Comparison of ENCODE assay signal across 7 cellular contexts in the genomic region with DNA sequence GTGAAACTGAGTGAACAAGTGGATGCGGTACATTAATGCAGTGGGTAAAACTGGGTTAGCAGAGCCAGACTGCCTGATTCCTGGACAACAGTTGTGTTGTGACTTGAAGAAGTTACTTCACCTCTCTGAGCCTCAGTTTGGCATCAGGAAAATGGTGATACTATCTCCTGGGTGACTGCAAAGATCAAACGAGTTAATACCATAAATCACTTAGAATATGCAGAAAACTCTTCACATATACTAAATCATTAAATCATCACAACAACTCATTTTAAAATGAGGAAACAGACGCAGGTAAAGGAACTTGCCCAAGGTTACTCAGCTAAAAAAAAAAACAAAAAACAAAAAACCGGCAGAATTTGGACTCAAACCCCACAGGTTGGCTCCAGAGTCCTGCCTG. TPM values are rescaled to one million over a fixed set of nuclear protein-coding genes. Genes with fewer than 3 reads are reported as not detected.
DNase-seq lines count a peak whose midpoint lies in the region; ATAC-seq and TF ChIP-seq lines count a peak whose summit lies in the region.

No MANE protein-coding gene starts in this region.

- H3K27ac Mint-ChIP-seq in activated CD4-positive, alpha-beta memory T cell treated with anti-CD3 and anti-CD28 coated beads, Interleukin-2, amount 10 ng/mL, durations not matched to agents 7 days and 5 days, result no peak overlapping the region
- H3K27ac Mint-ChIP-seq in stimulated activated effector memory CD8-positive, alpha-beta T cell treated with anti-CD3 and anti-CD28 coated beads, Interleukin-12 subunit alpha, Interleukin-12 subunit beta, amount 100 ng/mL, for 72 hours, result peak overlapping the region; percentile 95

- peak overlapping the region; percentile 88 for H3K4me3 Mint-ChIP-seq in activated CD4-positive, alpha-beta memory T cell treated with anti-CD3 and anti-CD28 coated beads, Interleukin-2, amount 10 ng/mL, durations not matched to agents 7 days and 5 days
- peak overlapping the region; percentile 96 for H3K4me3 Mint-ChIP-seq in stimulated activated effector memory CD8-positive, alpha-beta T cell treated with anti-CD3 and anti-CD28 coated beads, Interleukin-12 subunit alpha, Interleukin-12 subunit beta, amount 100 ng/mL, for 72 hours

- H3K9me3 Mint-ChIP-seq in activated CD4-positive, alpha-beta memory T cell treated with anti-CD3 and anti-CD28 coated beads, Interleukin-2, amount 10 ng/mL, durations not matched to agents 7 days and 5 days, result no peaks in the 10 kb centered on the region
- H3K9me3 Mint-ChIP-seq in stimulated activated effector memory CD8-positive, alpha-beta T cell treated with anti-CD3 and anti-CD28 coated beads, Interleukin-12 subunit alpha, Interleukin-12 subunit beta, amount 100 ng/mL, for 72 hours, result no peaks in the 10 kb centered on the region

- H3K4me1 Mint-ChIP-seq in activated CD4-positive, alpha-beta memory T cell treated with anti-CD3 and anti-CD28 coated beads, Interleukin-2, amount 10 ng/mL, durations not matched to agents 7 days and 5 days, result peaks cover 33% of the 10 kb centered on the region
- H3K4me1 Mint-ChIP-seq in stimulated activated effector memory CD8-positive, alpha-beta T cell treated with anti-CD3 and anti-CD28 coated beads, Interleukin-12 subunit alpha, Interleukin-12 subunit beta, amount 100 ng/mL, for 72 hours, result peaks cover 51% of the 10 kb centered on the region

- 100% methylated on average over 1 of the region's 4 CpGs for WGBS in iPS DF 6.9 (ENCODE audit: insufficient coverage, insufficient read length)

- DNase-seq in HEK293T (ENCODE audit: extremely low spot score), result no peak
- DNase-seq in activated CD4-positive, alpha-beta memory T cell treated with anti-CD3 and anti-CD28 coated beads, Interleukin-2, amount 10 ng/mL, durations not matched to agents 7 days and 5 days, result no peak
- no peak for DNase-seq in iPS DF 6.9 (ENCODE audit: low read depth, low spot score)
- no peak for DNase-seq in stimulated activated effector memory CD8-positive, alpha-beta T cell treated with anti-CD3 and anti-CD28 coated beads, Interleukin-12 subunit alpha, Interleukin-12 subunit beta, amount 100 ng/mL, for 72 hours (ENCODE audit: low spot score in 2 of 2)
- DNase-seq in GDM1 (lab: John Stamatoyannopoulos, UW), result no peak
- DNase-seq in NCI-H526 treated with DMSO at 0.1 percent for 48 hours (lab: John Stamatoyannopoulos, UW), result no peak

- H3K4me3 ChIP-seq in iPS DF 6.9 (ENCODE audit: low read length), result peak overlapping the region; percentile 75; the same call in 1 of the 2 replicates

- CTCF ChIA-PET in HEK293T (lab: Yijun Ruan, JAX), result interaction anchor here (1.3 kb wide), 1 partner anchor 27 kb away, joined by 3 read pairs; no protein-coding TSS in a partner anchor
- CTCF ChIA-PET in activated CD4-positive, alpha-beta memory T cell treated with anti-CD3 and anti-CD28 coated beads, Interleukin-2, amount 10 ng/mL, durations not matched to agents 7 days and 5 days (lab: Charles Lee), result interaction anchor here (1.4 kb wide), 1 partner anchor 146 kb away, joined by 5 read pairs; no protein-coding TSS in a partner anchor

- H3K4me1 ChIP-seq in iPS DF 6.9 (ENCODE audit: control insufficient read depth, insufficient read depth, low read length), result peaks cover 3% of the 10 kb centered on the region; the same call in 1 of the 2 replicates

- ATAC-seq in stimulated activated effector memory CD8-positive, alpha-beta T cell treated with anti-CD3 and anti-CD28 coated beads, Interleukin-12 subunit alpha, Interleukin-12 subunit beta, amount 100 ng/mL, for 72 hours, result no peak
- ATAC-seq in GM21528 (IDR thresholded peaks at IDR 0.05; ENCODE audit: low FRiP score, unreplicated experiment), result no peak

- no peaks in the 10 kb centered on the region for H3K9me3 ChIP-seq in iPS DF 6.9 (ENCODE audit: control insufficient read depth, insufficient read depth, low read length)

- POLR2A ChIA-PET in HEK293T (lab: Yijun Ruan, JAX), result interaction anchor here (1.1 to 2.4 kb wide), 7 partner anchors 9 to 628 kb away, joined by 3 to 16 read pairs (median 5); a partner anchor contains a TSS
- POLR2A ChIA-PET in activated CD4-positive, alpha-beta memory T cell treated with anti-CD3 and anti-CD28 coated beads, Interleukin-2, amount 10 ng/mL, durations not matched to agents 7 days and 5 days (lab: Charles Lee), result interaction anchor here (1.1 to 1.5 kb wide), 2 partner anchors 30 to 106 kb away, joined by 5 to 12 read pairs; a partner anchor contains a TSS

- no peak overlapping the region for H3K27ac ChIP-seq in iPS DF 6.9 (ENCODE audit: low read length)

- H3K27me3 ChIP-seq in iPS DF 6.9 (ENCODE audit: control insufficient read depth, insufficient read depth, low read length), result no peaks in the 10 kb centered on the region

- H3K36me3 ChIP-seq in iPS DF 6.9 (ENCODE audit: control insufficient read depth, insufficient read depth, low read length), result no peaks in the 10 kb centered on the region

- H3K27me3 Mint-ChIP-seq in activated CD4-positive, alpha-beta memory T cell treated with anti-CD3 and anti-CD28 coated beads, Interleukin-2, amount 10 ng/mL, durations not matched to agents 7 days and 5 days, result no peaks in the 10 kb centered on the region

- H3K36me3 Mint-ChIP-seq in activated CD4-positive, alpha-beta memory T cell treated with anti-CD3 and anti-CD28 coated beads, Interleukin-2, amount 10 ng/mL, durations not matched to agents 7 days and 5 days (ENCODE audit: low read depth), result peaks cover 21% of the 10 kb centered on the region
- H3K36me3 Mint-ChIP-seq in stimulated activated effector memory CD8-positive, alpha-beta T cell treated with anti-CD3 and anti-CD28 coated beads, Interleukin-12 subunit alpha, Interleukin-12 subunit beta, amount 100 ng/mL, for 72 hours, result peaks cover 24% of the 10 kb centered on the region

TF ChIP-seq in HEK293T, 16 proteins besides CTCF, POLR2A, EP300 and RAD21:
- TF ChIP-seq ELF4 (IDR thresholded peaks at IDR 0.05), result no peak
- TF ChIP-seq, protein P1, sequence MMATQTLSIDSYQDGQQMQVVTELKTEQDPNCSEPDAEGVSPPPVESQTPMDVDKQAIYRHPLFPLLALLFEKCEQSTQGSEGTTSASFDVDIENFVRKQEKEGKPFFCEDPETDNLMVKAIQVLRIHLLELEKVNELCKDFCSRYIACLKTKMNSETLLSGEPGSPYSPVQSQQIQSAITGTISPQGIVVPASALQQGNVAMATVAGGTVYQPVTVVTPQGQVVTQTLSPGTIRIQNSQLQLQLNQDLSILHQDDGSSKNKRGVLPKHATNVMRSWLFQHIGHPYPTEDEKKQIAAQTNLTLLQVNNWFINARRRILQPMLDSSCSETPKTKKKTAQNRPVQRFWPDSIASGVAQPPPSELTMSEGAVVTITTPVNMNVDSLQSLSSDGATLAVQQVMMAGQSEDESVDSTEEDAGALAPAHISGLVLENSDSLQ (IDR thresholded peaks at IDR 0.05), result 0 out of 2 replicates have a peak, but pooled peaks have one; percentile 25

RNA-seq across cellular contexts. Expression of a gene that starts 0.8 kb away (rescaled TPM):
- 1 to 10 TPM; 5.5 to 6.4 TPM for total RNA-seq in activated CD4-positive, alpha-beta memory T cell treated with anti-CD3 and anti-CD28 coated beads, Interleukin-2, amount 10 ng/mL, durations not matched to agents 7 days and 5 days

RNA-seq across cellular contexts. Expression of a gene that starts 30.4 kb away (rescaled TPM):
- 10 to 100 TPM; 26.0 to 27.0 TPM for total RNA-seq in activated CD4-positive, alpha-beta memory T cell treated with anti-CD3 and anti-CD28 coated beads, Interleukin-2, amount 10 ng/mL, durations not matched to agents 7 days and 5 days
